Comparison of ENCODE assay signal across 9 cellular contexts in the genomic region with DNA sequence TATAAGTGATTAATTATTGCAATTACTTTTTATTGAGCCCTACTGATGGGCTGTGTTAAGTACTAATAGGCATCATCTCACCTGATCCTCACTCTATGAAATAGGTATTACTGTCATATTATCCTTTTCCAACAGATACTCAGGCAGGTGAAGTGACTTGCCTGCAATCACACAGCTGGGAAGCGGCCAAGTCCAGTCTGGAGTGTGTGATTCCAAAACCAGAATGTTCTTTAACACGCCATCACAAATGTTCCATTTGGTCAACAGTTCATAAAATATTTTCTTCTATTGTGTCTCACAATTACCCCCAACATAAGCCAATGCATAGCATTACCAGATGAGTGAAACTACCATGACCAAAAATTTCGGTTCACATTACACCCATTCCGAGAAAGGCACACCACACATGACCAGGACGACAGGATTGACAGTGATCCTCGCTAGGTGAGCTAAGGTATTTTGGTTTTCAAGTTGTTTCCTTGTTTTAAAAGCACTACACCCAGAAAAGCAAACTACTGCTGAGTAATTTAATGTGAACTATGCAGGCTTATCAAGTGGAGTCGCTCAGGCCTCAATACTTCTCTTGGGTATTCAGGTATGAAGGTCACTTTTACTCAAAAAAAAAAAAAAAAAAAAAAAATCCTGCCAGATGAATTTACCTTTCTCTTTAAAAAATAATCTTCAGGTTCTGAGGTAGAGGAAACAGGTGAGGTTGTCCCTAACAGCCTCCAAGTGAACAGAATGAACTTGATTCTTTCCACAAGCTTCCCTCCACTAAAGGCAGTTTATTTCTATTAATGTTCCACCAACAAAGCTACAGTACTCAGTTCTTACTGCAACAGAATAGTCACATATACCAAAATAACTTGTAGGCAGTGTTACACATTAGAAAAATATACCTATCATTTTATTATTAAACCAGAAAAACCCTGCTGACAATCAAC. TPM values are rescaled to one million over a fixed set of nuclear protein-coding genes. Genes with fewer than 3 reads are reported as not detected.
DNase-seq lines count a peak whose midpoint lies in the region; ATAC-seq and TF ChIP-seq lines count a peak whose summit lies in the region.
"Had no signal": no experiment of that assay in that cellular context is flagged by ENCODE, and none has a peak within 500 bp of the region (broad histone marks: within the 10 kb centered on the region; RNA-seq: fewer than 3 reads in every experiment).

No MANE protein-coding gene starts in this region.

- no peak overlapping the region for H3K4ac ChIP-seq in trophoblast cell (ENCODE audit: low read depth, low read length)

- no peak overlapping the region for H4K8ac ChIP-seq in trophoblast cell (ENCODE audit: low read depth, low read length)

- H3K9me3 ChIP-seq in HEK293 (ENCODE audit: control insufficient read depth, insufficient read depth, low read depth, low read length), result no peaks in the 10 kb centered on the region
- H3K9me3 ChIP-seq in trophoblast cell (ENCODE audit: insufficient read depth, low read depth, low read length), result no peaks in the 10 kb centered on the region

- H3K27me3 ChIP-seq in trophoblast cell (ENCODE audit: insufficient read depth, low read length) (no peaks in the 10 kb centered on the region), H7 (ENCODE audit: control insufficient read depth, insufficient read depth, low read length) (peaks cover 21% of the 10 kb centered on the region)

- H3K4me3 Mint-ChIP-seq in activated B cell treated with CpG ODN at 0.5 μM for 24 hours (peak overlapping the region; percentile 97), glutamatergic neuron (ENCODE audit: unreplicated experiment) (peak overlapping the region; percentile 34)

- no peak overlapping the region for H4K12ac ChIP-seq in trophoblast cell (ENCODE audit: low read depth, low read length)

- no peak overlapping the region for H3K18ac ChIP-seq in trophoblast cell (ENCODE audit: low read length)

- H3K9ac ChIP-seq in trophoblast cell (ENCODE audit: low read length), result no peak overlapping the region

- no peak overlapping the region for H3K23ac ChIP-seq in trophoblast cell (ENCODE audit: low read length)

- CTCF ChIA-PET in HEK293 (lab: Yijun Ruan, JAX) (interaction anchor here (0.8 to 2.1 kb wide), 5 partner anchors 10 to 33 kb away, joined by 3 to 11 read pairs (median 5); no protein-coding TSS in a partner anchor), activated B cell treated with CpG ODN at 0.5 μM for 24 hours (lab: Charles Lee) (interaction anchor here (0.7 to 2.2 kb wide), 3 partner anchors 12 to 345 kb away, joined by 4 to 9 read pairs (median 6); no protein-coding TSS in a partner anchor)

- peaks cover 20% of the 10 kb centered on the region for H3K79me2 ChIP-seq in trophoblast cell (ENCODE audit: control insufficient read depth, insufficient read depth, low read length, poor library complexity)

- H2BK5ac ChIP-seq in trophoblast cell (ENCODE audit: low read depth, low read length, poor library complexity), result no peak overlapping the region

- H3K27ac Mint-ChIP-seq in activated B cell treated with CpG ODN at 0.5 μM for 24 hours (peak overlapping the region; percentile 66), glutamatergic neuron (ENCODE audit: unreplicated experiment) (no peak overlapping the region)

- no peak overlapping the region for H3K27ac ChIP-seq in HEK293 (ENCODE audit: extremely low read depth, low read depth, low read length)
- no peak overlapping the region for H3K27ac ChIP-seq in trophoblast cell (ENCODE audit: low read depth, low read length)

- no peak overlapping the region for H2AFZ ChIP-seq in trophoblast cell (ENCODE audit: insufficient read depth, low read length, poor library complexity)

- H3K79me1 ChIP-seq in trophoblast cell (ENCODE audit: low read length), result peaks cover 22% of the 10 kb centered on the region

- ATAC-seq in activated B cell treated with CpG ODN at 0.5 μM for 24 hours (ENCODE audit: low read depth), result no peak
- ATAC-seq in GM21515 (IDR thresholded peaks at IDR 0.05; ENCODE audit: unreplicated experiment), result no peak

- H2BK120ac ChIP-seq in trophoblast cell (ENCODE audit: insufficient read depth, low read length, poor library complexity), result no peak overlapping the region

- DNase-seq in activated B cell treated with CpG ODN at 0.5 μM for 24 hours, result no peak
- DNase-seq in glutamatergic neuron, result no peak
- DNase-seq in retinal pigment epithelial cell (ENCODE audit: low read depth), result no peak
- no peak for DNase-seq in NCI-H1417 treated with DMSO at 0.1 percent for 48 hours (lab: John Stamatoyannopoulos, UW)
- DNase-seq in trophoblast cell, result no peak
- DNase-seq in H7, result no peak
- DNase-seq: activated CD4-positive, alpha-beta T cell treated with anti-CD3 and anti-CD28 coated beads, Interleukin-2, amount 50 U/mL, for 48 hours had no signal

- H3K9me3 Mint-ChIP-seq in activated B cell treated with CpG ODN at 0.5 μM for 24 hours, result no peaks in the 10 kb centered on the region
- H3K9me3 Mint-ChIP-seq in glutamatergic neuron (ENCODE audit: unreplicated experiment), result peaks cover 13% of the 10 kb centered on the region

- H3K27me3 Mint-ChIP-seq in activated B cell treated with CpG ODN at 0.5 μM for 24 hours (no peaks in the 10 kb centered on the region), glutamatergic neuron (ENCODE audit: unreplicated experiment) (peaks cover 20% of the 10 kb centered on the region)

- intact Hi-C loops in activated B cell treated with CpG ODN at 0.5 μM for 24 hours (cut with micrococcal nuclease), result loop anchor here (2.0 to 10.0 kb wide), 2 partner anchors 13 to 489 kb away; no protein-coding TSS in a partner anchor

- POLR2A ChIA-PET in HEK293 (lab: Yijun Ruan, JAX), result interaction anchor here (0.7 to 0.8 kb wide), 2 partner anchors 339 to 1295 kb away, joined by 3 to 9 read pairs; partner anchors contain the start of genes MPHOSPH9 and MTRFR
- POLR2A ChIA-PET in activated B cell treated with CpG ODN at 0.5 μM for 24 hours (lab: Charles Lee), result interaction anchor here (0.5 to 6.7 kb wide), 11 partner anchors 8 to 640 kb away, joined by 3 to 47 read pairs (median 4); partner anchors contain the start of gene RILPL1

- H3K4me2 ChIP-seq in trophoblast cell (ENCODE audit: low read length), result no peak overlapping the region

- H3K4me1 ChIP-seq in HEK293 (ENCODE audit: control insufficient read depth, insufficient read depth, low read length) (peaks cover 16% of the 10 kb centered on the region), trophoblast cell (ENCODE audit: control insufficient read depth in 1 of 2, insufficient read depth in 2 of 2, low read length in 2 of 2) (peaks cover 23 to 29% of the 10 kb centered on the region in 2 experiments)

- TF ChIP-seq CTCF in HEK293 (tag by site-specific recombination; IDR thresholded peaks at IDR 0.05), result no peak
- TF ChIP-seq CTCF in activated B cell treated with CpG ODN at 0.5 μM for 24 hours (IDR thresholded peaks at IDR 0.05), result no peak
- TF ChIP-seq CTCF in glutamatergic neuron (IDR thresholded peaks at IDR 0.05; ENCODE audit: partially characterized antibody, unreplicated experiment), result no peak
- TF ChIP-seq CTCF in retinal pigment epithelial cell (conservative IDR thresholded peaks at IDR 0.05; ENCODE audit: low read depth, low read length), result no peak

- H3K4me1 Mint-ChIP-seq in activated B cell treated with CpG ODN at 0.5 μM for 24 hours, result peaks cover 96% of the 10 kb centered on the region
- H3K4me1 Mint-ChIP-seq in glutamatergic neuron (ENCODE audit: low read depth, unreplicated experiment), result peaks cover 15% of the 10 kb centered on the region

- H4K91ac ChIP-seq in trophoblast cell (ENCODE audit: low read depth, low read length), result no peak overlapping the region

- H3K4me3 ChIP-seq in HEK293 (ENCODE audit: low read depth, low read length) (no peak overlapping the region), retinal pigment epithelial cell (ENCODE audit: low read length) (peak overlapping the region; percentile 97), trophoblast cell (ENCODE audit: low read depth, low read length) (no peak overlapping the region), H7 (ENCODE audit: insufficient read depth, low read depth, low read length) (no peak overlapping the region)

- peaks cover 27% of the 10 kb centered on the region for H3K36me3 Mint-ChIP-seq in activated B cell treated with CpG ODN at 0.5 μM for 24 hours (ENCODE audit: low read depth)
- H3K36me3 Mint-ChIP-seq in glutamatergic neuron (ENCODE audit: unreplicated experiment), result peaks cover 5% of the 10 kb centered on the region

- H3K14ac ChIP-seq in trophoblast cell (ENCODE audit: low read length), result no peak overlapping the region

- H2BK12ac ChIP-seq in trophoblast cell (ENCODE audit: low read length), result no peak overlapping the region

- no peak overlapping the region for H2AK5ac ChIP-seq in trophoblast cell (ENCODE audit: low read length)

- no peaks in the 10 kb centered on the region for H3K36me3 ChIP-seq in HEK293 (ENCODE audit: control insufficient read depth in 2 of 2, insufficient read depth in 1 of 2, low read length in 2 of 2)
- no peaks in the 10 kb centered on the region for H3K36me3 ChIP-seq in trophoblast cell (ENCODE audit: control insufficient read depth in 1 of 2, insufficient read depth in 2 of 2, low read length in 2 of 2)
- H3K36me3 ChIP-seq in H7 (replicated peaks; ENCODE audit: control insufficient read depth, insufficient read depth, low read length), result no peaks in the 10 kb centered on the region

- WGBS in trophoblast cell (ENCODE audit: extremely low coverage, insufficient coverage, insufficient read length), result no CpG with 5 or more reads among the region's 7 CpGs

RNA-seq across cellular contexts. Expression of gene VPS37B, which starts 2.4 kb away (rescaled TPM):
- total RNA-seq in activated B cell treated with CpG ODN at 0.5 μM for 24 hours (51.4 and 54.1 TPM in 2 replicates), glutamatergic neuron (ENCODE audit: unreplicated experiment) (19.7 TPM)
- polyA plus RNA-seq in trophoblast cell (2013), result 36.7 and 37.0 TPM in 2 replicates
- total RNA-seq in H7 (2014; rRNA removed; shearing (Covaris generic)), result 14.7 and 20.9 TPM in 2 replicates

RNA-seq across cellular contexts. Expression of gene HIP1R, which starts 58.2 kb away (rescaled TPM):
- 132 and 154 TPM in 2 replicates for total RNA-seq in activated B cell treated with CpG ODN at 0.5 μM for 24 hours
- 19.3 TPM for total RNA-seq in glutamatergic neuron (ENCODE audit: unreplicated experiment)
- 12.5 and 13.0 TPM in 2 replicates for polyA plus RNA-seq in trophoblast cell (2013)
- 33.6 and 35.6 TPM in 2 replicates for total RNA-seq in H7 (2014; rRNA removed; shearing (Covaris generic))
